In genomic region chr2:202933139-202933510, GRCh38 we compare ENCODE assay signal across 13 cellular contexts.
"Had no signal": no experiment of that assay in that cellular context is flagged by ENCODE, and none has a peak within 500 bp of the region (broad histone marks: within the 10 kb centered on the region; RNA-seq: fewer than 3 reads in every experiment).

No MANE protein-coding gene starts in this region.

- H3K27me3 ChIP-seq: gastroesophageal sphincter, thyroid gland had no signal

- H3K4me1 Mint-ChIP-seq: neural crest cell, WTC11 had no signal

- H3K9ac ChIP-seq: parathyroid adenoma had no signal

- H3K36me3 ChIP-seq: thyroid gland had no signal

- DNase-seq: activated CD4-positive, alpha-beta T cell treated with anti-CD3 and anti-CD28 coated beads for 48 hours; activated naive CD4-positive, alpha-beta T cell treated with Interleukin-2 at 50 U/mL for 16 hours; caudate nucleus; effector CD4-positive, alpha-beta T cell; kidney; stimulated activated CD4-positive, alpha-beta T cell treated with anti-CD3 and anti-CD28 coated beads, Interleukin-4, amount 100 ng/mL, for 4 hours; thyroid gland had no signal

- H3K4me1 ChIP-seq: gastroesophageal sphincter, parathyroid adenoma, thyroid gland had no signal

- H2AFZ ChIP-seq: parathyroid adenoma had no signal

- H3K9me3 ChIP-seq: gastroesophageal sphincter, thyroid gland had no signal

- ATAC-seq: gastroesophageal sphincter had no signal

- H3K36me3 Mint-ChIP-seq: WTC11 had no signal

- H3K27ac Mint-ChIP-seq: WTC11 had no signal

- H3K9me3 Mint-ChIP-seq: neural crest cell, WTC11 had no signal

- FAIRE-seq: endothelial cell of umbilical vein, kidney had no signal

- H3K27ac ChIP-seq: coronary artery, gastroesophageal sphincter, parathyroid adenoma, thyroid gland had no signal

- H3K4me3 Mint-ChIP-seq: neural crest cell, WTC11 had no signal

- H3K4me3 ChIP-seq: coronary artery, gastroesophageal sphincter, thyroid gland had no signal
